Comparison of ENCODE assay signal across 8 cellular contexts in the genomic region with DNA sequence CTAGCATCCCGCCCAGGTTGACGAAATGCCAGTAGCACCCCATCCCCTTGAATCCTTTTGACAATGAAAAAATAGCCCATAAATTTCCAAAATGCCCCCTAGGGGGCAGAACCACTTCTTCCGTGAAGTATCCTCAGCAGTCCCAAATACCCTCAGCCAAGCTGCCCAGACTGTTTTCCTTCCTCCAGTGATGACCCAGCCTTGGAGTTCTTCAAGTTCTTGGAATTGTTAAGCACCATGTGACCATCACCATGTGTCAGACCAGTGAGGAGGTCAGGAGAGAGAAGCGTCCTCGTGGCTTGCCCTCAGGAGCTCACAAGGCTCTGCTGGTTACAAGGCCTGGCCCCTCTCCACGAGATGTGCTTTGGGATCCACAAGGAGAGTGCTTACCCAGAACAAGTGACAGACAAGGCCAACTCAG. TPM values are rescaled to one million over a fixed set of nuclear protein-coding genes. Genes with fewer than 3 reads are reported as not detected.
A peak's percentile ranks its signal among the peaks of the same experiment; 100 is the strongest.
DNase-seq lines count a peak whose midpoint lies in the region; ATAC-seq and TF ChIP-seq lines count a peak whose summit lies in the region.

No MANE protein-coding gene starts in this region.

- H3K36me3 ChIP-seq in esophagus (ENCODE audit: control insufficient read depth in 2 of 2, insufficient read depth in 2 of 2, low read length in 1 of 2) = peaks cover 0 to 21% of the 10 kb centered on the region in 2 donors
- peaks cover 33% of the 10 kb centered on the region for H3K36me3 ChIP-seq in muscle layer of colon (ENCODE audit: insufficient read depth, low read length)
- H3K36me3 ChIP-seq in aorta (ENCODE audit: control insufficient read depth in 1 of 2, insufficient read depth in 2 of 2, low read length in 1 of 2) = peaks cover 0 to 4% of the 10 kb centered on the region in 2 donors

- H3K27ac ChIP-seq in VCaP = no peak overlapping the region
- H3K27ac ChIP-seq in esophagus (ENCODE audit: low read depth in 2 of 2, low read length in 1 of 2) = peak overlapping the region; percentile 61 to 78
- H3K27ac ChIP-seq in muscle layer of colon (ENCODE audit: low read depth, low read length) = peak overlapping the region; percentile 43
- H3K27ac ChIP-seq in aorta (ENCODE audit: low read depth in 1 of 2, low read length in 2 of 2) = peak overlapping the region; percentile 11 to 72

- peaks cover 36% of the 10 kb centered on the region for H3K4me1 Mint-ChIP-seq in activated CD8-positive, alpha-beta memory T cell treated with anti-CD3 and anti-CD28 coated beads, Interleukin-2, amount 10 ng/mL, durations not matched to agents 7 days and 5 days

- H3K4me3 ChIP-seq in LNCaP clone FGC (ENCODE audit: low read depth, low read length) = no peak overlapping the region
- no peak overlapping the region for H3K4me3 ChIP-seq in esophagus (ENCODE audit: low read depth in 1 of 2, low read length in 2 of 2)
- H3K4me3 ChIP-seq in muscle layer of colon (ENCODE audit: low read depth in 1 of 2, low read length in 2 of 2) = no peak overlapping the region
- H3K4me3 ChIP-seq in aorta (ENCODE audit: low read length in 2 of 2) = no peak overlapping the region

- no peaks in the 10 kb centered on the region for H3K9me3 ChIP-seq in esophagus (ENCODE audit: control insufficient read depth in 2 of 2, insufficient read depth in 1 of 2, low read depth in 1 of 2, low read length in 1 of 2)
- H3K9me3 ChIP-seq in muscle layer of colon (ENCODE audit: low read length) = no peaks in the 10 kb centered on the region
- H3K9me3 ChIP-seq in aorta (ENCODE audit: control insufficient read depth, low read length) = no peaks in the 10 kb centered on the region

- no peak for DNase-seq in activated CD8-positive, alpha-beta memory T cell treated with anti-CD3 and anti-CD28 coated beads, Interleukin-2, amount 10 ng/mL, durations not matched to agents 7 days and 5 days
- DNase-seq in activated CD8-positive, alpha-beta memory T cell treated with anti-CD3 and anti-CD28 coated beads, Interleukin-2, amount 50 U/mL, for 4 hours = no peak
- DNase-seq in LNCaP clone FGC (ENCODE audit: low read depth) (no peak), aorta (peak in 1 of 2 donors; percentile 64)

- H3K9ac ChIP-seq in muscle layer of colon (ENCODE audit: low read length) = no peak overlapping the region

- peaks cover 30% of the 10 kb centered on the region for H3K36me3 Mint-ChIP-seq in activated CD8-positive, alpha-beta memory T cell treated with anti-CD3 and anti-CD28 coated beads, Interleukin-2, amount 10 ng/mL, durations not matched to agents 7 days and 5 days

- ATAC-seq in activated CD8-positive, alpha-beta memory T cell treated with anti-CD3 and anti-CD28 coated beads, Interleukin-2, amount 10 ng/mL, durations not matched to agents 7 days and 5 days = peak; percentile 45
- ATAC-seq in aorta (ENCODE audit: low FRiP score) (peak; percentile 81), GM18868 (IDR thresholded peaks at IDR 0.05; ENCODE audit: unreplicated experiment) (no peak)

- no peak overlapping the region for H3K27ac Mint-ChIP-seq in activated CD8-positive, alpha-beta memory T cell treated with anti-CD3 and anti-CD28 coated beads, Interleukin-2, amount 10 ng/mL, durations not matched to agents 7 days and 5 days

- H3K27me3 Mint-ChIP-seq in activated CD8-positive, alpha-beta memory T cell treated with anti-CD3 and anti-CD28 coated beads, Interleukin-2, amount 10 ng/mL, durations not matched to agents 7 days and 5 days = no peaks in the 10 kb centered on the region

- H3K4me1 ChIP-seq in esophagus (ENCODE audit: control insufficient read depth in 2 of 2, insufficient read depth in 2 of 2, low read length in 1 of 2) = peaks cover 0 to 6% of the 10 kb centered on the region in 2 donors
- peaks cover 22% of the 10 kb centered on the region for H3K4me1 ChIP-seq in muscle layer of colon (ENCODE audit: insufficient read depth, low read length)
- no peaks in the 10 kb centered on the region for H3K4me1 ChIP-seq in aorta (ENCODE audit: control insufficient read depth in 1 of 2, insufficient read depth in 2 of 2, low read length in 2 of 2)

- H3K27me3 ChIP-seq in esophagus (ENCODE audit: control insufficient read depth in 1 of 2, insufficient read depth in 2 of 2, low read length in 2 of 2) = no peaks in the 10 kb centered on the region
- no peaks in the 10 kb centered on the region for H3K27me3 ChIP-seq in muscle layer of colon (ENCODE audit: control insufficient read depth in 1 of 2, insufficient read depth in 2 of 2, low read length in 2 of 2)
- H3K27me3 ChIP-seq in aorta (ENCODE audit: control insufficient read depth in 1 of 2, insufficient read depth in 2 of 2, low read length in 1 of 2) = no peaks in the 10 kb centered on the region

- no peaks in the 10 kb centered on the region for H3K9me3 Mint-ChIP-seq in activated CD8-positive, alpha-beta memory T cell treated with anti-CD3 and anti-CD28 coated beads, Interleukin-2, amount 10 ng/mL, durations not matched to agents 7 days and 5 days (ENCODE audit: low read depth)

- 34 to 43% methylated on average over 6 of the region's 6 CpGs for WGBS in esophagus, 2 donors
- 18 to 21% methylated on average over 6 of the region's 6 CpGs for WGBS in aorta, 2 donors

- CTCF ChIA-PET in activated CD8-positive, alpha-beta memory T cell treated with anti-CD3 and anti-CD28 coated beads, Interleukin-2, amount 10 ng/mL, durations not matched to agents 7 days and 5 days (lab: Charles Lee) = interaction anchor here (0.7 to 8.2 kb wide), 24 partner anchors 9 to 273 kb away, joined by 3 to 75 read pairs (median 6); a partner anchor contains a TSS

- TF ChIP-seq CTCF in LNCaP clone FGC (IDR thresholded peaks at IDR 0.05; ENCODE audit: control insufficient read depth, extremely low read depth, insufficient read depth) (peak; percentile 44; the same call in 1 of the 2 replicates), VCaP (conservative IDR thresholded peaks at IDR 0.05) (peak; percentile 75)

- intact Hi-C loops in aorta (cut with DNase I) = loop anchor here in 1 of 2 donors (5.0 to 10.0 kb wide), 2 partner anchors 126 to 214 kb away; a partner anchor contains a TSS

- H3K4me3 Mint-ChIP-seq in activated CD8-positive, alpha-beta memory T cell treated with anti-CD3 and anti-CD28 coated beads, Interleukin-2, amount 10 ng/mL, durations not matched to agents 7 days and 5 days = no peak overlapping the region

RNA-seq across cellular contexts. Expression of a gene that starts 1.4 kb away (rescaled TPM):
- total RNA-seq in activated CD8-positive, alpha-beta memory T cell treated with anti-CD3 and anti-CD28 coated beads, Interleukin-2, amount 10 ng/mL, durations not matched to agents 7 days and 5 days = 1 to 10 TPM; 2.6 to 3.2 TPM
- polyA plus RNA-seq in esophagus (1 to 10 TPM; 1.2 to 3.4 TPM), aorta (1 to 10 TPM; 1.6 to 4.7 TPM)
- total RNA-seq in aorta = 1 to 10 TPM; 3.5 to 7.3 TPM

RNA-seq across cellular contexts. Expression of a gene that starts 5.5 kb away (rescaled TPM):
- 10 to 100 TPM; 66.9 to 72.0 TPM for total RNA-seq in activated CD8-positive, alpha-beta memory T cell treated with anti-CD3 and anti-CD28 coated beads, Interleukin-2, amount 10 ng/mL, durations not matched to agents 7 days and 5 days
- polyA plus RNA-seq in esophagus (10 to 100 TPM; 39.5 to 50.6 TPM), aorta (10 to 100 TPM; 23.9 to 52.3 TPM)
- total RNA-seq in aorta = 10 to 100 TPM; 36.9 to 50.0 TPM

RNA-seq across cellular contexts. Expression of a gene that starts 6.8 kb away (rescaled TPM):
- total RNA-seq in activated CD8-positive, alpha-beta memory T cell treated with anti-CD3 and anti-CD28 coated beads, Interleukin-2, amount 10 ng/mL, durations not matched to agents 7 days and 5 days = 100 to 1,000 TPM in 1 of 2 experiments, 10 to 100 TPM in 1; 95.8 to 110 TPM
- polyA plus RNA-seq in esophagus (10 to 100 TPM; 28.4 to 38.6 TPM), aorta (10 to 100 TPM; 19.3 to 44.2 TPM)
- 10 to 100 TPM; 48.0 to 70.6 TPM for total RNA-seq in aorta

RNA-seq across cellular contexts. Expression of a gene that starts 10.6 kb away (rescaled TPM):
- 10 to 100 TPM; 14.4 to 19.4 TPM for total RNA-seq in activated CD8-positive, alpha-beta memory T cell treated with anti-CD3 and anti-CD28 coated beads, Interleukin-2, amount 10 ng/mL, durations not matched to agents 7 days and 5 days
- polyA plus RNA-seq in esophagus = 1 to 10 TPM; 4.4 to 5.9 TPM
- total RNA-seq in aorta = 1 to 10 TPM; 6.8 to 9.8 TPM
- polyA plus RNA-seq in aorta = 1 to 10 TPM; 8.1 to 8.9 TPM

RNA-seq across cellular contexts. Expression of a gene that starts 35.3 kb away (rescaled TPM):
- 10 to 100 TPM; 60.2 to 60.6 TPM for total RNA-seq in activated CD8-positive, alpha-beta memory T cell treated with anti-CD3 and anti-CD28 coated beads, Interleukin-2, amount 10 ng/mL, durations not matched to agents 7 days and 5 days
- polyA plus RNA-seq in esophagus (10 to 100 TPM; 45.2 to 53.6 TPM), aorta (10 to 100 TPM; 30.2 to 73.4 TPM)
- total RNA-seq in aorta = 10 to 100 TPM; 40.7 to 43.6 TPM
